In genomic region chr1:46401964-46402626, GRCh38 we compare ENCODE assay signal across 1 cellular context.
TF ChIP-seq lines count a peak whose summit lies in the region.

No MANE protein-coding gene starts in this region.

TF ChIP-seq in K562, 482 proteins besides CTCF, POLR2A, EP300 and RAD21 (continued from another document and continues in another):
- peak; percentile 38; the same call in 1 of the 2 replicates for TF ChIP-seq ZBTB40 (IDR thresholded peaks at IDR 0.05)
- no peak for TF ChIP-seq ZBTB40 (CRISPR knock-in tag; IDR thresholded peaks at IDR 0.05)
- TF ChIP-seq NKRF (IDR thresholded peaks at IDR 0.05; ENCODE audit: borderline replicate concordance), result no peak
- TF ChIP-seq REST (CRISPR knock-in tag; IDR thresholded peaks at IDR 0.05; ENCODE audit: low read depth), result no peak
- TF ChIP-seq ZNF277 (CRISPR knock-in tag; IDR thresholded peaks at IDR 0.05; ENCODE audit: borderline replicate concordance), result no peak
- TF ChIP-seq YY1 (IDR thresholded peaks at IDR 0.05; ENCODE audit: borderline replicate concordance in 1 of 3, control insufficient read depth in 1 of 3, extremely low read depth in 1 of 3, insufficient read depth in 3 of 3, insufficient read length in 1 of 3, insufficient replicate concordance in 2 of 3, low read depth in 1 of 3, low read length in 2 of 3), result peak in 1 of 3 experiments; percentile 77
- TF ChIP-seq NUFIP1 (IDR thresholded peaks at IDR 0.05; ENCODE audit: partially characterized antibody), result peak; percentile 81
- TF ChIP-seq MAZ (CRISPR knock-in tag; conservative IDR thresholded peaks at IDR 0.05 in 1 of 2, IDR thresholded peaks at IDR 0.05 in 1 of 2), result peak in 1 of 2 experiments; percentile 87; a peak in 2 of 4 replicates
- TF ChIP-seq PRPF4 (IDR thresholded peaks at IDR 0.05; ENCODE audit: insufficient read depth, low read depth, low read length, poor library complexity, severe bottlenecking), result no peak
- TF ChIP-seq HDAC1 (IDR thresholded peaks at IDR 0.05), result peak in 1 of 2 experiments; percentile 49; a peak in 1 of 4 replicates
- TF ChIP-seq TSC22D4 (tag; IDR thresholded peaks at IDR 0.05), result no peak
- TF ChIP-seq CBFB (CRISPR knock-in tag; IDR thresholded peaks at IDR 0.05), result 0 out of 2 replicates have a peak, but pooled peaks have one; percentile 74
- peak; percentile 45; the same call in 1 of the 2 replicates for TF ChIP-seq ARID1B (IDR thresholded peaks at IDR 0.05)
- TF ChIP-seq TAL1 (IDR thresholded peaks at IDR 0.05), result 0 out of 2 replicates have a peak, but pooled peaks have one; percentile 7
- 0 out of 2 replicates have a peak, but pooled peaks have one; percentile 13 for TF ChIP-seq ZNF263 (CRISPR knock-in tag; IDR thresholded peaks at IDR 0.05; ENCODE audit: borderline replicate concordance)
- TF ChIP-seq FOXK1 (CRISPR knock-in tag; IDR thresholded peaks at IDR 0.05; ENCODE audit: borderline replicate concordance), result no peak
- TF ChIP-seq CBX3 (IDR thresholded peaks at IDR 0.05; ENCODE audit: borderline replicate concordance in 1 of 2, low read length in 2 of 2), result peak in 1 of 2 experiments; percentile 25; a peak in 1 of 3 replicates
- TF ChIP-seq HDAC2 (IDR thresholded peaks at IDR 0.05), result peak; percentile 43; the same call in 1 of the 2 replicates
- no peak for TF ChIP-seq HNRNPUL1 (IDR thresholded peaks at IDR 0.05; ENCODE audit: low read length)
- TF ChIP-seq THAP12 (CRISPR knock-in tag; IDR thresholded peaks at IDR 0.05), result no peak
- TF ChIP-seq CEBPB (tag; IDR thresholded peaks at IDR 0.05), result peak; percentile 83
- peak; percentile 87 for TF ChIP-seq PRDM10 (IDR thresholded peaks at IDR 0.05; ENCODE audit: partially characterized antibody)
- TF ChIP-seq ESRRB (CRISPR knock-in tag; IDR thresholded peaks at IDR 0.05; ENCODE audit: borderline replicate concordance), result no peak
- no peak for TF ChIP-seq MTA2 (IDR thresholded peaks at IDR 0.05; ENCODE audit: low read depth)
- TF ChIP-seq ZBTB7A (IDR thresholded peaks at IDR 0.05; ENCODE audit: borderline replicate concordance, control insufficient read depth, low read depth, low read length), result peak; percentile 60; the same call in 1 of the 2 replicates
- TF ChIP-seq GATAD2A (IDR thresholded peaks at IDR 0.05), result 0 out of 2 replicates have a peak, but pooled peaks have one; percentile 15
- TF ChIP-seq KLF13 (tag; IDR thresholded peaks at IDR 0.05; ENCODE audit: borderline replicate concordance, low read depth), result no peak
- peak; percentile 25; the same call in 1 of the 2 replicates for TF ChIP-seq BCOR (IDR thresholded peaks at IDR 0.05)
- 0 out of 2 replicates have a peak, but pooled peaks have one; percentile 71 for TF ChIP-seq XRCC5 (IDR thresholded peaks at IDR 0.05; ENCODE audit: low read depth, low read length)
- peak; percentile 62 for TF ChIP-seq DPF2 (IDR thresholded peaks at IDR 0.05)
- no peak for TF ChIP-seq ZNF12 (CRISPR knock-in tag; IDR thresholded peaks at IDR 0.05)
- no peak; the same call in 1 of the 2 replicates for TF ChIP-seq PHF8 (IDR thresholded peaks at IDR 0.05; ENCODE audit: borderline replicate concordance, low read length)
